ENCODE assay signal across 18 cellular contexts in genomic region chr2:168726375-168726774, GRCh38.
"Had no signal": no experiment of that assay in that cellular context is flagged by ENCODE, and none has a peak within 500 bp of the region (broad histone marks: within the 10 kb centered on the region; RNA-seq: fewer than 3 reads in every experiment).

No MANE protein-coding gene starts in this region.

- ATAC-seq: activated CD8-positive, alpha-beta T cell treated with anti-CD3 and anti-CD28 coated beads, Interleukin-2, amount 10 ng/mL, durations not matched to agents 7 days and 5 days; activated naive CD8-positive, alpha-beta T cell treated with anti-CD3 and anti-CD28 coated beads, Interleukin-2, amount 50 U/mL, for 24 hours; foreskin keratinocyte; left lung; natural killer cell had no signal

- H3K4me1 ChIP-seq: foreskin keratinocyte, left lung, thyroid gland had no signal

- H3K27me3 ChIP-seq: cardiac muscle cell, foreskin keratinocyte, left lung, right atrium auricular region, thyroid gland had no signal

- DNase-seq: activated CD4-positive, alpha-beta T cell treated with anti-CD3 and anti-CD28 coated beads for 48 hours; activated CD8-positive, alpha-beta memory T cell treated with anti-CD3 and anti-CD28 coated beads, Interleukin-2, amount 50 U/mL, for 48 hours; activated CD8-positive, alpha-beta T cell treated with anti-CD3 and anti-CD28 coated beads, Interleukin-2, amount 10 ng/mL, durations not matched to agents 7 days and 5 days; activated naive CD4-positive, alpha-beta T cell treated with Interleukin-2 at 50 U/mL for 16 hours; activated naive CD8-positive, alpha-beta T cell treated with anti-CD3 and anti-CD28 coated beads, Interleukin-2, amount 50 U/mL, for 24 hours; foreskin keratinocyte; head of caudate nucleus; left lung; natural killer cell; thyroid gland; WERI-Rb-1 had no signal

- H3K27ac Mint-ChIP-seq: activated CD8-positive, alpha-beta T cell treated with anti-CD3 and anti-CD28 coated beads, Interleukin-2, amount 10 ng/mL, durations not matched to agents 7 days and 5 days; activated naive CD8-positive, alpha-beta T cell treated with anti-CD3 and anti-CD28 coated beads, Interleukin-2, amount 50 U/mL, for 24 hours; activated T-helper 1 cell treated with anti-CD3 and anti-CD28 coated beads, Interleukin-12 subunit alpha, Interleukin-12 subunit beta, Interleukin-2, Interleukin-4 antibody, amounts not matched to agents 30 ng/mL and 10 ng/mL and 1 ng/mL, durations not matched to agents 14 hours and 24 hours and 36 hours; memory B cell; natural killer cell had no signal

- H3K36me3 ChIP-seq: cardiac muscle cell, right atrium auricular region, thyroid gland, WERI-Rb-1 had no signal

- FAIRE-seq: endothelial cell of umbilical vein, small intestine, urothelium cell line had no signal

- H3K4me3 ChIP-seq: cardiac muscle cell, left lung, right atrium auricular region, thyroid gland had no signal

- H3K27me3 Mint-ChIP-seq: activated naive CD8-positive, alpha-beta T cell treated with anti-CD3 and anti-CD28 coated beads, Interleukin-2, amount 50 U/mL, for 24 hours; memory B cell had no signal

- H3K9me3 ChIP-seq: left lung, right atrium auricular region, thyroid gland had no signal

- H3K4me3 Mint-ChIP-seq: activated CD8-positive, alpha-beta T cell treated with anti-CD3 and anti-CD28 coated beads, Interleukin-2, amount 10 ng/mL, durations not matched to agents 7 days and 5 days; activated naive CD8-positive, alpha-beta T cell treated with anti-CD3 and anti-CD28 coated beads, Interleukin-2, amount 50 U/mL, for 24 hours; activated T-helper 1 cell treated with anti-CD3 and anti-CD28 coated beads, Interleukin-12 subunit alpha, Interleukin-12 subunit beta, Interleukin-2, Interleukin-4 antibody, amounts not matched to agents 30 ng/mL and 10 ng/mL and 1 ng/mL, durations not matched to agents 14 hours and 24 hours and 36 hours; memory B cell; natural killer cell had no signal

- H3K4me1 Mint-ChIP-seq: memory B cell had no signal

- H3K27ac ChIP-seq: cardiac muscle cell, foreskin keratinocyte, left lung, right atrium auricular region, thyroid gland, WERI-Rb-1 had no signal

- H3K36me3 Mint-ChIP-seq: memory B cell had no signal

- H3K9me3 Mint-ChIP-seq: activated naive CD8-positive, alpha-beta T cell treated with anti-CD3 and anti-CD28 coated beads, Interleukin-2, amount 50 U/mL, for 24 hours; activated T-helper 1 cell treated with anti-CD3 and anti-CD28 coated beads, Interleukin-12 subunit alpha, Interleukin-12 subunit beta, Interleukin-2, Interleukin-4 antibody, amounts not matched to agents 30 ng/mL and 10 ng/mL and 1 ng/mL, durations not matched to agents 14 hours and 24 hours and 36 hours; memory B cell; natural killer cell had no signal
